In genomic region chr11:32838505-32839274, GRCh38 we compare ENCODE assay signal across 1 cellular context.
TF ChIP-seq lines count a peak whose summit lies in the region.

No MANE protein-coding gene starts in this region.

TF ChIP-seq in K562, 482 proteins besides CTCF, POLR2A, EP300 and RAD21:
- TF ChIP-seq NFATC3 (IDR thresholded peaks at IDR 0.05) (no peak), KLF1 (tag; IDR thresholded peaks at IDR 0.05) (no peak), PHB2 (IDR thresholded peaks at IDR 0.05; ENCODE audit: low read depth) (no peak), CEBPB (tag; IDR thresholded peaks at IDR 0.05) (peak; percentile 94), ZBTB5 (IDR thresholded peaks at IDR 0.05) (no peak), HDAC3 (IDR thresholded peaks at IDR 0.05; ENCODE audit: borderline replicate concordance, partially characterized antibody) (no peak), IRF9 (tag; IDR thresholded peaks at IDR 0.05) (peak; percentile 58; the same call in 1 of the 2 replicates), ZNF280A (IDR thresholded peaks at IDR 0.05; ENCODE audit: low read depth, partially characterized antibody) (no peak), ZNF609 (CRISPR knock-in tag; IDR thresholded peaks at IDR 0.05; ENCODE audit: borderline replicate concordance) (no peak), CEBPG (CRISPR knock-in tag; IDR thresholded peaks at IDR 0.05) (no peak), CEBPG (tag; conservative IDR thresholded peaks at IDR 0.05 in 1 of 2, IDR thresholded peaks at IDR 0.05 in 1 of 2) (peak; percentile 78 to 96), ZBTB43 (CRISPR knock-in tag; IDR thresholded peaks at IDR 0.05) (no peak)
